In genomic region chr16:71590071-71590470, GRCh38 we compare ENCODE assay signal across 9 cellular contexts. TPM values are rescaled to one million over a fixed set of nuclear protein-coding genes. Genes with fewer than 3 reads are reported as not detected.
"Had no signal": no experiment of that assay in that cellular context is flagged by ENCODE, and none has a peak within 500 bp of the region (broad histone marks: within the 10 kb centered on the region; RNA-seq: fewer than 3 reads in every experiment).

No MANE protein-coding gene starts in this region.

RNA-seq across cellular contexts. Expression of gene TAT, which starts 13.2 kb away (rescaled TPM):
- total RNA-seq: OCI-LY7, PC-3, Right ventricle myocardium inferior, RPMI7951, SJCRH30, SJSA1, SK-MEL-5 had no signal
- polyA plus RNA-seq: SK-N-SH had no signal

RNA-seq across cellular contexts. Expression of gene MARVELD3, which starts 35.9 kb away (rescaled TPM):
- total RNA-seq: OCI-LY7, Right ventricle myocardium inferior, Right ventricle myocardium superior, RPMI7951, SJSA1 had no signal
- polyA plus RNA-seq: SK-N-SH had no signal
